8 cellular contexts compared by ENCODE assay signal in the genomic region with DNA sequence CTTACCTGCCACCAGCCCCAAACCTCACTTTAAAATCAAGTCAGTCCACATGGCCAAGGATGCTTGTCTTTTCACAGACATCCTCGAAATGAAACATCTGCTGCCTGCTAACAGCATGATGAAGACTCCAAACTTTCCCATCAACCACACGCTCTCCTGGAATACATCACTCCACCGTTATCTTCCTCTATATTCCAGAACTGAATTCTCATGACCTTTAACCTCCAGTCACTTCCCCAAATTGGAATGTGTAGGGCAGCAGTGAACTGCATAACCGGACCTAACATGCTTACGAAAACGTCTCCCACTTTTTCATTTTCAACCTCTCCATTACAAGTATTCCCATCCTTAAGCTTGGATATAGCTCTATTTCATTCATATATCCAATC. TPM values are rescaled to one million over a fixed set of nuclear protein-coding genes. Genes with fewer than 3 reads are reported as not detected.
DNase-seq lines count a peak whose midpoint lies in the region; ATAC-seq and TF ChIP-seq lines count a peak whose summit lies in the region.

No MANE protein-coding gene starts in this region.

- H3K36me3 ChIP-seq in KOPT-K1 (ENCODE audit: insufficient read depth, low read length) (no peaks in the 10 kb centered on the region), PC-9 (ENCODE audit: low read depth) (no peaks in the 10 kb centered on the region), left lung (no peaks in the 10 kb centered on the region)

- no peak for ATAC-seq in natural killer cell treated with Interleukin-12 subunit alpha and Interleukin-12 subunit beta and Interleukin-15 and Interleukin-18, amount 100 ng/mL, for 72 hours
- ATAC-seq in GM19324 (IDR thresholded peaks at IDR 0.05; ENCODE audit: low FRiP score, unreplicated experiment): no peak
- no peak for ATAC-seq in left lung

- CTCF ChIA-PET in PC-9 (lab: Charles Lee): no interaction called here

- H3K4me1 ChIP-seq in PC-9 (replicated peaks; ENCODE audit: insufficient read depth): peaks cover 6% of the 10 kb centered on the region
- peaks cover 0 to 5% of the 10 kb centered on the region in 2 donors for H3K4me1 ChIP-seq in left lung

- H3K4me3 ChIP-seq in PC-9 (no peak overlapping the region), left lung (peak overlapping the region in 1 of 2 donors; percentile 28)

- no peaks in the 10 kb centered on the region for H3K9me3 ChIP-seq in KOPT-K1 (ENCODE audit: insufficient read depth, low read length, poor library complexity, severe bottlenecking)
- H3K9me3 ChIP-seq in PC-9 (ENCODE audit: insufficient read depth, low read depth): no peaks in the 10 kb centered on the region
- H3K9me3 ChIP-seq in left lung: no peaks in the 10 kb centered on the region

- H3K79me2 ChIP-seq in PC-9 (ENCODE audit: low read depth): no peaks in the 10 kb centered on the region

- no peaks in the 10 kb centered on the region for H3F3A ChIP-seq in PC-9 (ENCODE audit: insufficient read depth, low read depth)

- no TSS peak for BruUV-seq in PC-9 (replicated peaks; lab: Mats Ljungman, UMichigan)

- H3K27me3 Mint-ChIP-seq in CD14-positive monocyte (ENCODE audit: low read depth in 3 of 3): peaks cover 3 to 15% (median 4%) of the 10 kb centered on the region in 3 donors
- peaks cover 0 to 7% of the 10 kb centered on the region in 2 donors for H3K27me3 Mint-ChIP-seq in natural killer cell treated with Interleukin-12 subunit alpha and Interleukin-12 subunit beta and Interleukin-15 and Interleukin-18, amount 100 ng/mL, for 72 hours

- H3K4me3 Mint-ChIP-seq in CD14-positive monocyte: peak overlapping the region; percentile 81 to 90
- H3K4me3 Mint-ChIP-seq in natural killer cell treated with Interleukin-12 subunit alpha and Interleukin-12 subunit beta and Interleukin-15 and Interleukin-18, amount 100 ng/mL, for 72 hours: peak overlapping the region; percentile 92

- no peaks in the 10 kb centered on the region for H4K20me1 ChIP-seq in PC-9 (ENCODE audit: insufficient read depth)

- H3K27ac ChIP-seq in KOPT-K1 (ENCODE audit: low read depth, low read length, poor library complexity, severe bottlenecking) (peak overlapping the region; percentile 44), PC-9 (no peak overlapping the region), left lung (no peak overlapping the region)

- no peaks in the 10 kb centered on the region for H3K36me3 Mint-ChIP-seq in CD14-positive monocyte
- H3K36me3 Mint-ChIP-seq in natural killer cell treated with Interleukin-12 subunit alpha and Interleukin-12 subunit beta and Interleukin-15 and Interleukin-18, amount 100 ng/mL, for 72 hours: no peaks in the 10 kb centered on the region

- H2AFZ ChIP-seq in PC-9: no peak overlapping the region

- peaks cover 0 to 16% (median 2%) of the 10 kb centered on the region in 7 donors for H3K9me3 Mint-ChIP-seq in CD14-positive monocyte
- H3K9me3 Mint-ChIP-seq in natural killer cell treated with Interleukin-12 subunit alpha and Interleukin-12 subunit beta and Interleukin-15 and Interleukin-18, amount 100 ng/mL, for 72 hours: no peaks in the 10 kb centered on the region

- no peaks in the 10 kb centered on the region for H3K9me2 ChIP-seq in PC-9 (ENCODE audit: insufficient read depth)

- peaks cover 32% of the 10 kb centered on the region for H3K4me1 Mint-ChIP-seq in CD14-positive monocyte
- peaks cover 19 to 20% of the 10 kb centered on the region in 2 donors for H3K4me1 Mint-ChIP-seq in natural killer cell treated with Interleukin-12 subunit alpha and Interleukin-12 subunit beta and Interleukin-15 and Interleukin-18, amount 100 ng/mL, for 72 hours (ENCODE audit: low read depth in 2 of 2)

- H3K27ac Mint-ChIP-seq in CD14-positive monocyte: peak overlapping the region in 2 of 7 donors; percentile 0 to 45
- no peak overlapping the region for H3K27ac Mint-ChIP-seq in natural killer cell treated with Interleukin-12 subunit alpha and Interleukin-12 subunit beta and Interleukin-15 and Interleukin-18, amount 100 ng/mL, for 72 hours

- POLR2A ChIA-PET in PC-9 (lab: Charles Lee; ENCODE audit: unreplicated experiment): no interaction called here

- no peaks in the 10 kb centered on the region for H3K27me3 ChIP-seq in PC-9 (ENCODE audit: insufficient read depth, low read depth)
- H3K27me3 ChIP-seq in left lung: no peaks in the 10 kb centered on the region

- TF ChIP-seq CTCF in CD14-positive monocyte (IDR thresholded peaks at IDR 0.05) (no peak), PC-9 (conservative IDR thresholded peaks at IDR 0.05) (no peak), left lung (IDR thresholded peaks at IDR 0.05) (no peak)

- H3K4me2 ChIP-seq in PC-9: no peak overlapping the region

- intact Hi-C loops in CD14-positive monocyte (cut with micrococcal nuclease): no loop called here
- intact Hi-C loops in PC-9 (cut with micrococcal nuclease; ENCODE audit: unreplicated experiment): no loop called here
- intact Hi-C loops in left lung (cut with DNase I): no loop called here

- DNase-seq in CD14-positive monocyte (ENCODE audit: low spot score): no peak
- peak; percentile 22 for DNase-seq in cerebellar cortex (ENCODE audit: low spot score)
- DNase-seq in natural killer cell treated with Interleukin-12 subunit alpha and Interleukin-12 subunit beta and Interleukin-15 and Interleukin-18, amount 100 ng/mL, for 72 hours (ENCODE audit: low spot score): no peak
- DNase-seq in PC-9: no peak
- no peak for DNase-seq in left lung
- no peak for DNase-seq in DMS53 treated with DMSO at 0.1 percent for 48 hours (lab: John Stamatoyannopoulos, UW; ENCODE audit: unreplicated experiment)

RNA-seq across cellular contexts. Expression of gene ZNF41, which starts 30.7 kb away (rescaled TPM):
- 1 to 10 TPM; 1.8 to 3.1 TPM for polyA plus RNA-seq in CD14-positive monocyte
- 10 to 100 TPM; 12.5 to 16.6 TPM for total RNA-seq in natural killer cell treated with Interleukin-12 subunit alpha and Interleukin-12 subunit beta and Interleukin-15 and Interleukin-18, amount 100 ng/mL, for 72 hours
- total RNA-seq in PC-9 (2021): 1.8 and 3.1 TPM in 2 replicates
- 10 to 100 TPM in 1 of 2 donors, 1 to 10 TPM in 1; 8.1 to 10.7 TPM for total RNA-seq in left lung

RNA-seq across cellular contexts. Expression of gene ARAF, which starts 47.3 kb away (rescaled TPM):
- 10 to 100 TPM; 49.7 to 68.6 TPM for polyA plus RNA-seq in CD14-positive monocyte
- total RNA-seq in natural killer cell treated with Interleukin-12 subunit alpha and Interleukin-12 subunit beta and Interleukin-15 and Interleukin-18, amount 100 ng/mL, for 72 hours: 10 to 100 TPM; 84.7 to 87.1 TPM
- total RNA-seq in PC-9 (2021) (27.3 and 31.1 TPM in 2 replicates), left lung (10 to 100 TPM; 92.7 to 93.1 TPM)
